ENCODE assay signal across 14 cellular contexts in the genomic region with DNA sequence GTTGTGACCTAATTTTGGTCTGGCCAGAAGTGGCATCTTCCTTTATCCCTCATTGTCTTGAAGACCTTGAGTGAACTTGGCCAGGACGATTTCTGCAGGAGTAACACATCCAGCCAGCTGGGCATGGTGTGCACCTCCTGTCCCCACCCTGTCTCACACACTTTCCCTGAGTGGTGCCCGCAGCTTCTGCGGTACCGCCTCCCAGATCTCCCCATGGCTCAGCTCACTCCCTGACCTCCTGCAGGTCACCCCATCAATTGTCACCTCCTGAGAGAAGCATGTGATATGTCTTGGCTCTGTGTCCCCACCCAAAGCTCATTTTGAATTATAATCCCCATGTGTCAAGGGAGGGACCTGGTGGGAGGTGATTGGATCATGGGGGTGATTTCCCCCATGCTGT. TPM values are rescaled to one million over a fixed set of nuclear protein-coding genes. Genes with fewer than 3 reads are reported as not detected.
DNase-seq lines count a peak whose midpoint lies in the region; ATAC-seq and TF ChIP-seq lines count a peak whose summit lies in the region.
"Had no signal": no experiment of that assay in that cellular context is flagged by ENCODE, and none has a peak within 500 bp of the region (broad histone marks: within the 10 kb centered on the region; RNA-seq: fewer than 3 reads in every experiment).

No MANE protein-coding gene starts in this region.

- H4K12ac ChIP-seq in trophoblast cell (ENCODE audit: low read depth, low read length): no peak overlapping the region

- H2BK12ac ChIP-seq in trophoblast cell (ENCODE audit: low read length): no peak overlapping the region

- H3K9ac ChIP-seq in trophoblast cell (ENCODE audit: low read length): no peak overlapping the region

- H2AFZ ChIP-seq in trophoblast cell (ENCODE audit: insufficient read depth, low read length, poor library complexity): no peak overlapping the region

- no peak overlapping the region for H2BK120ac ChIP-seq in trophoblast cell (ENCODE audit: insufficient read depth, low read length, poor library complexity)

- peak; percentile 69 for ATAC-seq in left ventricle myocardium superior
- no peak for ATAC-seq in sciatic nerve
- ATAC-seq: A549; CD8-positive, alpha-beta T cell; HCT116 had no signal

- peak; percentile 22 for DNase-seq in ecto neural progenitor cell (ENCODE audit: low spot score)
- no peak for DNase-seq in left ventricle myocardium superior
- DNase-seq in sciatic nerve (ENCODE audit: low spot score): peak; percentile 23
- DNase-seq in NCI-H748 treated with DMSO at 0.1 percent for 48 hours (lab: John Stamatoyannopoulos, UW): no peak
- DNase-seq in trophoblast cell: no peak
- DNase-seq in foreskin fibroblast: no peak
- DNase-seq in AML-193 (lab: John Stamatoyannopoulos, UW): no peak
- DNase-seq: CD8-positive, alpha-beta T cell; COR-L47; DND-41; GDM1 had no signal

- H3K4ac ChIP-seq in trophoblast cell (ENCODE audit: low read depth, low read length): no peak overlapping the region

- no peak overlapping the region for H3K4me3 ChIP-seq in HEK293 (ENCODE audit: low read depth, low read length)
- no peak overlapping the region for H3K4me3 ChIP-seq in trophoblast cell (ENCODE audit: low read depth, low read length)
- H3K4me3 ChIP-seq in foreskin fibroblast (ENCODE audit: low read depth in 1 of 2, low read length in 2 of 2): no peak overlapping the region
- H3K4me3 ChIP-seq: A549 had no signal

- H4K8ac ChIP-seq in trophoblast cell (ENCODE audit: low read depth, low read length): no peak overlapping the region

- H3K27me3 ChIP-seq in trophoblast cell (ENCODE audit: insufficient read depth, low read length): no peaks in the 10 kb centered on the region

- no peak overlapping the region for H3K4me2 ChIP-seq in trophoblast cell (ENCODE audit: low read length)
- H3K4me2 ChIP-seq: A549 had no signal

- CTCF ChIA-PET in HEK293 (lab: Yijun Ruan, JAX): interaction anchor here (0.7 to 1.6 kb wide), 2 partner anchors 23 to 64 kb away, joined by 3 to 4 read pairs; no protein-coding TSS in a partner anchor

- intact Hi-C loops in left ventricle myocardium superior (cut with micrococcal nuclease) (no loop called here), sciatic nerve (cut with DNase I) (no loop called here)

- no CpG with 5 or more reads among the region's 4 CpGs for WGBS in trophoblast cell (ENCODE audit: extremely low coverage, insufficient coverage, insufficient read length)

- no peak overlapping the region for H2BK5ac ChIP-seq in trophoblast cell (ENCODE audit: low read depth, low read length, poor library complexity)

- no peaks in the 10 kb centered on the region for H3K79me2 ChIP-seq in trophoblast cell (ENCODE audit: control insufficient read depth, insufficient read depth, low read length, poor library complexity)

- no peak overlapping the region for H3K27ac ChIP-seq in HEK293 (ENCODE audit: extremely low read depth, low read depth, low read length)
- H3K27ac ChIP-seq in trophoblast cell (ENCODE audit: low read depth, low read length): no peak overlapping the region
- H3K27ac ChIP-seq: A549 had no signal

- no peak overlapping the region for H3K18ac ChIP-seq in trophoblast cell (ENCODE audit: low read length)

- no peak overlapping the region for H3K14ac ChIP-seq in trophoblast cell (ENCODE audit: low read length)

- no peak overlapping the region for H2AK5ac ChIP-seq in trophoblast cell (ENCODE audit: low read length)

- H3K36me3 ChIP-seq in HEK293 (ENCODE audit: control insufficient read depth in 2 of 2, insufficient read depth in 1 of 2, low read length in 2 of 2): no peaks in the 10 kb centered on the region
- H3K36me3 ChIP-seq in trophoblast cell (ENCODE audit: control insufficient read depth in 1 of 2, insufficient read depth in 2 of 2, low read length in 2 of 2): no peaks in the 10 kb centered on the region

- no peak overlapping the region for H3K23ac ChIP-seq in trophoblast cell (ENCODE audit: low read length)

- H3K4me1 ChIP-seq in HEK293 (ENCODE audit: control insufficient read depth, insufficient read depth, low read length) (no peaks in the 10 kb centered on the region), trophoblast cell (ENCODE audit: control insufficient read depth in 1 of 2, insufficient read depth in 2 of 2, low read length in 2 of 2) (no peaks in the 10 kb centered on the region)
- H3K4me1 ChIP-seq: A549 had no signal

- no peak overlapping the region for H4K91ac ChIP-seq in trophoblast cell (ENCODE audit: low read depth, low read length)

- TF ChIP-seq CTCF in HEK293 (tag by site-specific recombination; IDR thresholded peaks at IDR 0.05) (no peak), foreskin fibroblast (IDR thresholded peaks at IDR 0.05; ENCODE audit: low read depth, low read length) (no peak)

- POLR2A ChIA-PET in HEK293 (lab: Yijun Ruan, JAX): no interaction called here

- no peaks in the 10 kb centered on the region for H3K9me3 ChIP-seq in HEK293 (ENCODE audit: control insufficient read depth, insufficient read depth, low read depth, low read length)
- no peaks in the 10 kb centered on the region for H3K9me3 ChIP-seq in trophoblast cell (ENCODE audit: insufficient read depth, low read depth, low read length)
- H3K9me3 ChIP-seq: A549 had no signal

- H3K79me1 ChIP-seq in trophoblast cell (ENCODE audit: low read length): no peaks in the 10 kb centered on the region

TF ChIP-seq in HEK293, 187 proteins besides CTCF, POLR2A, EP300 and RAD21:
- TF ChIP-seq GLIS1 (tag by site-specific recombination; IDR thresholded peaks at IDR 0.05): 0 out of 2 replicates have a peak, but pooled peaks have one; percentile 9
- TF ChIP-seq ZNF830 (tag by site-specific recombination; IDR thresholded peaks at IDR 0.05; ENCODE audit: low read depth): no peak
- TF ChIP-seq ZIC2 (tag by site-specific recombination; IDR thresholded peaks at IDR 0.05): peak; percentile 76

RNA-seq across cellular contexts. Expression of gene TP53I11, which starts 50.2 kb away (rescaled TPM):
- total RNA-seq in left ventricle myocardium superior (45.5 TPM), sciatic nerve (101 TPM)
- polyA plus RNA-seq in trophoblast cell (2013): 39.8 and 41.5 TPM in 2 replicates

Comparison
In these comparisons a context has a peak if more than half of its experiments do, and no peak if none do; other contexts are left out.
1. DNase-seq: peak in ecto neural progenitor cell (single experiment) and sciatic nerve (single experiment); none in left ventricle myocardium superior (single experiment), NCI-H748 treated with DMSO at 0.1 percent for 48 hours (single experiment), trophoblast cell (0 of 2), foreskin fibroblast (0 of 2) and AML-193 (0 of 2).